Comparison of ENCODE assay signal across 17 cellular contexts in genomic region chr1:171441278-171441677, GRCh38. TPM values are rescaled to one million over a fixed set of nuclear protein-coding genes. Genes with fewer than 3 reads are reported as not detected.
DNase-seq lines count a peak whose midpoint lies in the region; ATAC-seq, FAIRE-seq and TF ChIP-seq lines count a peak whose summit lies in the region.
"Had no signal": no experiment of that assay in that cellular context is flagged by ENCODE, and none has a peak within 500 bp of the region (broad histone marks: within the 10 kb centered on the region; RNA-seq: fewer than 3 reads in every experiment).

No MANE protein-coding gene starts in this region.

- H3K27ac ChIP-seq in A549 (0 out of 6 replicates have a peak overlapping the region, but pooled peaks of 1 of the 2 experiments have one; percentile 44), adrenal gland (peak overlapping the region in 3 of 5 donors; percentile 17 to 62 (median 27)), foreskin keratinocyte (peak overlapping the region; percentile 45)
- H3K27ac ChIP-seq: dorsolateral prefrontal cortex, tibial nerve had no signal

- no peak overlapping the region for H3K4me3 Mint-ChIP-seq in HFFc6
- no peak overlapping the region for H3K4me3 Mint-ChIP-seq in activated CD8-positive, alpha-beta memory T cell treated with anti-CD3 and anti-CD28 coated beads, Interleukin-2, amount 10 ng/mL, durations not matched to agents 7 days and 5 days
- H3K4me3 Mint-ChIP-seq: activated naive CD8-positive, alpha-beta T cell treated with anti-CD3 and anti-CD28 coated beads, Interleukin-2, amount 10 ng/mL, durations not matched to agents 7 days and 5 days had no signal

- POLR2A ChIA-PET in A549 (lab: Yijun Ruan, JAX) = no interaction called here

- peaks cover 63% of the 10 kb centered on the region for H3K4me1 Mint-ChIP-seq in HFFc6 (ENCODE audit: low read depth)
- no peaks in the 10 kb centered on the region for H3K4me1 Mint-ChIP-seq in activated CD8-positive, alpha-beta memory T cell treated with anti-CD3 and anti-CD28 coated beads, Interleukin-2, amount 10 ng/mL, durations not matched to agents 7 days and 5 days
- H3K4me1 Mint-ChIP-seq: activated naive CD8-positive, alpha-beta T cell treated with anti-CD3 and anti-CD28 coated beads, Interleukin-2, amount 10 ng/mL, durations not matched to agents 7 days and 5 days had no signal

- WGBS in A549 (ENCODE audit: missing lambda C conversion rate) = 35% methylated on average over 3 of the region's 3 CpGs
- 28 to 54% (median 30%) methylated on average over 3 of the region's 3 CpGs for WGBS in adrenal gland, 4 donors

- H3K27ac Mint-ChIP-seq in HFFc6 = peak overlapping the region; percentile 87
- no peak overlapping the region for H3K27ac Mint-ChIP-seq in activated CD8-positive, alpha-beta memory T cell treated with anti-CD3 and anti-CD28 coated beads, Interleukin-2, amount 10 ng/mL, durations not matched to agents 7 days and 5 days
- H3K27ac Mint-ChIP-seq: activated naive CD8-positive, alpha-beta T cell treated with anti-CD3 and anti-CD28 coated beads, Interleukin-2, amount 10 ng/mL, durations not matched to agents 7 days and 5 days had no signal

- H3K4me1 ChIP-seq in A549 = peaks cover 15% of the 10 kb centered on the region
- no peaks in the 10 kb centered on the region for H3K4me1 ChIP-seq in adrenal gland (replicated peaks in 1 of 2)
- peaks cover 16% of the 10 kb centered on the region for H3K4me1 ChIP-seq in foreskin keratinocyte
- H3K4me1 ChIP-seq: tibial nerve had no signal

- H3K27me3 ChIP-seq in adrenal gland = no peaks in the 10 kb centered on the region
- no peaks in the 10 kb centered on the region for H3K27me3 ChIP-seq in foreskin keratinocyte
- H3K27me3 ChIP-seq: dorsolateral prefrontal cortex, tibial nerve had no signal

- intact Hi-C loops in adrenal gland (cut with DNase I) (no loop called here), left colon (cut with DNase I, micrococcal nuclease) (no loop called here)

- H3K9me3 Mint-ChIP-seq in HFFc6 = no peaks in the 10 kb centered on the region
- H3K9me3 Mint-ChIP-seq in activated CD8-positive, alpha-beta memory T cell treated with anti-CD3 and anti-CD28 coated beads, Interleukin-2, amount 10 ng/mL, durations not matched to agents 7 days and 5 days (ENCODE audit: low read depth) = no peaks in the 10 kb centered on the region
- H3K9me3 Mint-ChIP-seq: activated naive CD8-positive, alpha-beta T cell treated with anti-CD3 and anti-CD28 coated beads, Interleukin-2, amount 10 ng/mL, durations not matched to agents 7 days and 5 days had no signal

- no peak overlapping the region for H3K4me3 ChIP-seq in A549
- no peak overlapping the region for H3K4me3 ChIP-seq in adrenal gland
- H3K4me3 ChIP-seq: dorsolateral prefrontal cortex, tibial nerve had no signal

- no peaks in the 10 kb centered on the region for H3K36me3 Mint-ChIP-seq in HFFc6 (ENCODE audit: low read depth)
- H3K36me3 Mint-ChIP-seq in activated CD8-positive, alpha-beta memory T cell treated with anti-CD3 and anti-CD28 coated beads, Interleukin-2, amount 10 ng/mL, durations not matched to agents 7 days and 5 days = no peaks in the 10 kb centered on the region
- H3K36me3 Mint-ChIP-seq: activated naive CD8-positive, alpha-beta T cell treated with anti-CD3 and anti-CD28 coated beads, Interleukin-2, amount 10 ng/mL, durations not matched to agents 7 days and 5 days had no signal

- H3K9me3 ChIP-seq in A549 = no peaks in the 10 kb centered on the region
- no peaks in the 10 kb centered on the region for H3K9me3 ChIP-seq in adrenal gland (replicated peaks in 1 of 3)
- H3K9me3 ChIP-seq: tibial nerve had no signal

- CTCF ChIA-PET in A549 (lab: Yijun Ruan, JAX) = no interaction called here
- CTCF ChIA-PET in activated CD8-positive, alpha-beta memory T cell treated with anti-CD3 and anti-CD28 coated beads, Interleukin-2, amount 10 ng/mL, durations not matched to agents 7 days and 5 days (lab: Charles Lee) = no interaction called here

- FAIRE-seq in A549 (lab: Jason Lieb, UNC) = no peak
- FAIRE-seq: H1 had no signal

- ATAC-seq in A549 = no peak
- ATAC-seq in foreskin keratinocyte = peak; percentile 75
- no peak for ATAC-seq in left colon
- ATAC-seq in activated CD8-positive, alpha-beta memory T cell treated with anti-CD3 and anti-CD28 coated beads, Interleukin-2, amount 10 ng/mL, durations not matched to agents 7 days and 5 days = no peak

- no peaks in the 10 kb centered on the region; the same call in 1 of the 2 replicates for H3K27me3 Mint-ChIP-seq in HFFc6 (ENCODE audit: insufficient read depth)
- H3K27me3 Mint-ChIP-seq in activated CD8-positive, alpha-beta memory T cell treated with anti-CD3 and anti-CD28 coated beads, Interleukin-2, amount 10 ng/mL, durations not matched to agents 7 days and 5 days = no peaks in the 10 kb centered on the region
- H3K27me3 Mint-ChIP-seq: activated naive CD8-positive, alpha-beta T cell treated with anti-CD3 and anti-CD28 coated beads, Interleukin-2, amount 10 ng/mL, durations not matched to agents 7 days and 5 days had no signal

- TF ChIP-seq EP300 in A549 (IDR thresholded peaks at IDR 0.05) = no peak

- no peaks in the 10 kb centered on the region for H3K36me3 ChIP-seq in adrenal gland (replicated peaks in 1 of 2)
- H3K36me3 ChIP-seq: tibial nerve had no signal

- TF ChIP-seq CTCF in A549 (IDR thresholded peaks at IDR 0.05) (no peak), HFFc6 (IDR thresholded peaks at IDR 0.05) (no peak), adrenal gland (IDR thresholded peaks at IDR 0.05) (no peak), foreskin keratinocyte (conservative IDR thresholded peaks at IDR 0.05) (no peak)

- no peak overlapping the region for H3K4me2 ChIP-seq in A549

- peak in 1 of 2 experiments; percentile 50 for DNase-seq in A549 (ENCODE audit: low read depth in 1 of 2, low spot score in 1 of 2)
- DNase-seq in HFFc6 = peak; percentile 76
- peak in 4 of 7 donors; percentile 29 to 44 (median 36) for DNase-seq in adrenal gland
- DNase-seq in foreskin keratinocyte = peak; percentile 76 to 88
- no peak for DNase-seq in GM19240 (ENCODE audit: insufficient read length, low spot score)
- DNase-seq in left colon = no peak
- DNase-seq in amniotic stem cell (lab: John Stamatoyannopoulos, UW) = no peak
- DNase-seq in activated CD8-positive, alpha-beta memory T cell treated with anti-CD3 and anti-CD28 coated beads, Interleukin-2, amount 10 ng/mL, durations not matched to agents 7 days and 5 days = no peak
- DNase-seq: ACHN; activated naive CD8-positive, alpha-beta T cell treated with anti-CD3 and anti-CD28 coated beads, Interleukin-2, amount 10 ng/mL, durations not matched to agents 7 days and 5 days; DMS79; dorsolateral prefrontal cortex; NCI-H1417; NCI-H510A; nucleus accumbens had no signal

- TF ChIP-seq RAD21 in A549 (conservative IDR thresholded peaks at IDR 0.05 in 1 of 2, IDR thresholded peaks at IDR 0.05 in 1 of 2) = no peak

- TF ChIP-seq POLR2A in A549 (IDR thresholded peaks at IDR 0.05; ENCODE audit: low read length) (no peak), adrenal gland (IDR thresholded peaks at IDR 0.05) (no peak)

TF ChIP-seq in A549, 52 proteins besides CTCF, POLR2A, EP300 and RAD21:
- TF ChIP-seq FOSL2 (IDR thresholded peaks at IDR 0.05) = 0 out of 2 replicates have a peak, but pooled peaks have one; percentile 31
- peak; percentile 78 for TF ChIP-seq FOSL2 (CRISPR knock-in tag; IDR thresholded peaks at IDR 0.05)
- TF ChIP-seq HDAC2 (IDR thresholded peaks at IDR 0.05) = no peak
- TF ChIP-seq SMC3 (IDR thresholded peaks at IDR 0.05) = no peak

RNA-seq across cellular contexts. Expression of gene PRRC2C, which starts 44.1 kb away (rescaled TPM):
- polyA plus RNA-seq in A549 (2011; rRNA removed) (96.3 and 139 TPM in 2 replicates), A549 (2017; fragmentation: RNase III; extraction: RNeasy Plus Mini Kit Qiagen cat#74134 plus additional on column Dnase treatment) (50.3 to 61.6 TPM (median 55.4 TPM) in 3 replicates), adrenal gland (10 to 100 TPM; 44.4 to 64.4 (median 46.5) TPM), foreskin keratinocyte (35.5 and 43.7 TPM in 2 replicates)
- polyA plus RNA-seq in A549 (2012; cell fraction: cytosol; rRNA removed) = 24.3 and 30.1 TPM in 2 replicates
- polyA plus RNA-seq in A549 (2012; cell fraction: nucleus; rRNA removed) = 52.6 and 74.8 TPM in 2 replicates
- 154 and 163 TPM in 2 replicates for polyA minus RNA-seq in A549 (2011; rRNA and poly(A)+ RNA removed)
- 100 to 1,000 TPM; 125 to 144 (median 136) TPM for total RNA-seq in HFFc6 (2021; fragmentation: NEBNext Ultra II Directional; extraction: Animal tissue kit (Norgen Biotek cat#: 25700))
- total RNA-seq in adrenal gland (100 to 1,000 TPM in 2 of 8 donors, 10 to 100 TPM in 6; 47.8 to 103 (median 78.2) TPM), foreskin keratinocyte (108 and 122 TPM in 2 replicates), left colon (100 to 1,000 TPM; 122 to 144 TPM)
- 100 to 1,000 TPM; 225 to 244 TPM for total RNA-seq in activated CD8-positive, alpha-beta memory T cell treated with anti-CD3 and anti-CD28 coated beads, Interleukin-2, amount 10 ng/mL, durations not matched to agents 7 days and 5 days

Comparison
In these comparisons a context has a peak if more than half of its experiments do, and no peak if none do; other contexts are left out.
1. DNase-seq: peak in HFFc6 (single experiment), adrenal gland (4 of 7) and foreskin keratinocyte (2 of 2); none in GM19240 (single experiment), left colon (0 of 2), amniotic stem cell (single experiment) and activated CD8-positive, alpha-beta memory T cell treated with anti-CD3 and anti-CD28 coated beads, Interleukin-2, amount 10 ng/mL, durations not matched to agents 7 days and 5 days (single experiment).